ENCODE assay signal across 12 cellular contexts in the genomic region with DNA sequence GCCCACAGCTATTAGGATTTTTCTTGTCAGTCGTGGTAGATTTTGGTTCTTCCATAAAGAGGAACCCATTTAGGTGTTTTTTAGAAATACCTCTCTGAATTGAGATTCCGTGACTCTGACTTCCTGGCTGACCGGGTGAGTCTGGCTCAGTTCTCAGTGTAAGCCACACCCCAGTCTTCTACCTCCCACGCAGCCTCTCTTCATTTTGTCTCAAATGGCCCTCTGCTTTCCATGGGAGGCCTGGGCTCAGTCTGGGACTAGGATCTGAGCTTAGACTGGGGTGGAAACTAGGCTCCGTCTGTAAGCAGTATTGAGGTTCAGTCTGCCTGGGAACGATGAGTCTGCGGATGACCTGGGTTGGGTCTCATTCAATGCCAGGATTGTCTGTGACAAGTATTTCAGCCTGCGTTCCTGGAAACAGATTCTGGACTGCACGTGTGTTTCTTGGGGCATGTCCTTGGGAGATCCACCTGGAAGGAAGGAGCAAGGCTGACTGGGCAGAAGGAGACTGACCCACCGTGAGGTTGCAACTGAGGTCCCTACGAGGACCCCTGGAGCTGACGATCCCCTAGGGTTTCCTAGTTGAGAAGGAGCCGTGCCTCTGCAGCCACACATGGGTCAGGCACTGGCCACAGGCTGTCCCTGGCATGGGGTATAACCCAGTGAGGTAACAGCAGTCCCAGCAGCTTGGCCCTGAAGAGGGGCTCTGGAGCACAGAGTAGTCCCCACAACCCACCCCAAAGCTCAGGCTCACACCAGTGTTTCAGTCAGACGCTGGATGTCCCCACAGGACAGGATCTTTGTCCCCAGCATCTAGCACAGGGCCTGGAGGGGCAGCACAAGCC. TPM values are rescaled to one million over a fixed set of nuclear protein-coding genes. Genes with fewer than 3 reads are reported as not detected.
A peak's percentile ranks its signal among the peaks of the same experiment; 100 is the strongest.
DNase-seq lines count a peak whose midpoint lies in the region; ATAC-seq and TF ChIP-seq lines count a peak whose summit lies in the region.
"Had no signal": no experiment of that assay in that cellular context is flagged by ENCODE, and none has a peak within 500 bp of the region (broad histone marks: within the 10 kb centered on the region; RNA-seq: fewer than 3 reads in every experiment).

No MANE protein-coding gene starts in this region.

- CTCF ChIA-PET in GM10248 (lab: Yijun Ruan, JAX): interaction anchor here (0.8 to 3.8 kb wide), 7 partner anchors 10 to 263 kb away, joined by 3 to 28 read pairs (median 4); no protein-coding TSS in a partner anchor

- no peaks in the 10 kb centered on the region for H3K27me3 ChIP-seq in right cardiac atrium (ENCODE audit: control insufficient read depth, insufficient read depth)

- no peak for TF ChIP-seq CTCF in GM10248 (IDR thresholded peaks at IDR 0.05; ENCODE audit: control extremely low read depth, extremely low read depth, low read depth, missing control alignments)
- no peak for TF ChIP-seq CTCF in fibroblast of mammary gland (conservative IDR thresholded peaks at IDR 0.05; ENCODE audit: control insufficient read depth, insufficient read depth, low read depth, low read length)

- DNase-seq in GM10248 (ENCODE audit: extremely low spot score) (peak; percentile 81), HUDEP-2 (lab: John Stamatoyannopoulos, UW; ENCODE audit: unreplicated experiment in 76 of 76) (peak in 55 of 76 experiments; percentile 8 to 80 (median 36)), fibroblast of mammary gland (ENCODE audit: low read depth) (peak; percentile 39), NCI-H82 treated with DMSO at 0.1 percent for 48 hours (lab: John Stamatoyannopoulos, UW; ENCODE audit: unreplicated experiment) (no peak), right cardiac atrium (no peak), activated gamma-delta T cell (lab: John Stamatoyannopoulos, UW) (no peak), Right ventricle myocardium superior (no peak)
- DNase-seq: Calu3, NCI-H2081 had no signal

- H3K4me3 ChIP-seq in fibroblast of mammary gland (ENCODE audit: control insufficient read depth, low read depth, low read length): no peak overlapping the region
- H3K4me3 ChIP-seq in right cardiac atrium (ENCODE audit: low read length): no peak overlapping the region
- H3K4me3 ChIP-seq: lung had no signal

- POLR2A ChIA-PET in GM10248 (lab: Yijun Ruan, JAX): no interaction called here

- peaks cover 4% of the 10 kb centered on the region for H3K4me1 ChIP-seq in right cardiac atrium (ENCODE audit: control insufficient read depth, insufficient read depth, low read length)

- H3K27ac ChIP-seq in right cardiac atrium (ENCODE audit: low read length): no peak overlapping the region

- ATAC-seq in GM21423 (IDR thresholded peaks at IDR 0.05; ENCODE audit: unreplicated experiment) (peak; percentile 31), right cardiac atrium (no peak), Right ventricle myocardium superior (ENCODE audit: poor library complexity) (no peak)

- intact Hi-C loops in right cardiac atrium (cut with DNase I) (loop anchor here in 1 of 4 donors (5.0 kb wide), 1 partner anchor 76 kb away; a partner anchor contains a TSS), Right ventricle myocardium superior (cut with DNase I) (no loop called here)

- H3K9me3 ChIP-seq in right cardiac atrium (ENCODE audit: control insufficient read depth, low read length): no peaks in the 10 kb centered on the region

- 51% methylated on average over 14 of the region's 14 CpGs for WGBS in right cardiac atrium

RNA-seq across cellular contexts. Expression of a gene that starts 12.3 kb away (rescaled TPM):
- total RNA-seq in right cardiac atrium (under 1 TPM in 3 of 4 donors, not detected in 1; 0.14 to 0.26 (median 0.17) TPM), Right ventricle myocardium superior (not detected)
- 0.02 TPM for polyA plus RNA-seq in right cardiac atrium
- total RNA-seq: Calu3, endothelial cell of umbilical vein had no signal
- polyA plus RNA-seq: endothelial cell of umbilical vein had no signal

Comparison
In these comparisons a context has a peak if more than half of its experiments do, and no peak if none do; other contexts are left out.
1. DNase-seq: peak in GM10248 (single experiment), HUDEP-2 (55 of 76) and fibroblast of mammary gland (single experiment); none in NCI-H82 treated with DMSO at 0.1 percent for 48 hours (single experiment), right cardiac atrium (0 of 3), activated gamma-delta T cell (single experiment) and Right ventricle myocardium superior (single experiment).